Comparison of ENCODE assay signal across 19 cellular contexts in genomic region chr6:119327810-119328209, GRCh38. TPM values are rescaled to one million over a fixed set of nuclear protein-coding genes. Genes with fewer than 3 reads are reported as not detected.
DNase-seq lines count a peak whose midpoint lies in the region; ATAC-seq and TF ChIP-seq lines count a peak whose summit lies in the region.
"Had no signal": no experiment of that assay in that cellular context is flagged by ENCODE, and none has a peak within 500 bp of the region (broad histone marks: within the 10 kb centered on the region; RNA-seq: fewer than 3 reads in every experiment).

No MANE protein-coding gene starts in this region.

- H3K79me2 ChIP-seq in PC-3 (ENCODE audit: low read length), result no peaks in the 10 kb centered on the region

- H3K27me3 ChIP-seq in CD8-positive, alpha-beta memory T cell (ENCODE audit: insufficient read depth, low read length, poor library complexity, severe bottlenecking), result no peaks in the 10 kb centered on the region
- no peaks in the 10 kb centered on the region for H3K27me3 ChIP-seq in PC-3 (ENCODE audit: low read length)

- H3K4me1 Mint-ChIP-seq in CD8-positive, alpha-beta memory T cell, result peaks cover 45 to 71% (median 64%) of the 10 kb centered on the region in 3 donors
- H3K4me1 Mint-ChIP-seq in activated T-helper 1 cell treated with anti-CD3 and anti-CD28 coated beads, Interleukin-12 subunit alpha, Interleukin-12 subunit beta, Interleukin-2, Interleukin-4 antibody, amounts not matched to agents 30 ng/mL and 10 ng/mL and 1 ng/mL, durations not matched to agents 14 hours and 24 hours and 36 hours (ENCODE audit: low read depth), result peaks cover 55% of the 10 kb centered on the region
- H3K4me1 Mint-ChIP-seq in mesothelial cell of epicardium, result peaks cover 15% of the 10 kb centered on the region
- peaks cover 15% of the 10 kb centered on the region for H3K4me1 Mint-ChIP-seq in activated naive CD4-positive, alpha-beta T cell treated with anti-CD3 and anti-CD28 coated beads, Interleukin-2, amount 10 ng/mL, durations not matched to agents 7 days and 5 days
- peaks cover 22 to 41% of the 10 kb centered on the region in 2 donors for H3K4me1 Mint-ChIP-seq in stimulated activated naive B cell treated with anti-CD40 and anti-IgM and Interleukin-4, amounts not matched to agents 10 μg/mL and 1 μg/mL and 100 μg/mL, for 72 hours

- ATAC-seq in HG03354 (IDR thresholded peaks at IDR 0.05; ENCODE audit: poor library complexity, severe bottlenecking, unreplicated experiment) (peak; percentile 19), PC-3 (no peak)
- ATAC-seq in stimulated activated naive B cell treated with anti-CD40 and anti-IgM and Interleukin-4, amounts not matched to agents 10 μg/mL and 1 μg/mL and 100 μg/mL, for 72 hours (replicated peaks), result no peak

- H3K9ac ChIP-seq in PC-3 (ENCODE audit: low read length), result no peak overlapping the region
- H3K9ac ChIP-seq: GM23248 had no signal

- H3K27ac ChIP-seq in CD8-positive, alpha-beta memory T cell (ENCODE audit: low read depth, low read length), result no peak overlapping the region
- no peak overlapping the region for H3K27ac ChIP-seq in PC-3 (ENCODE audit: low read length)
- H3K27ac ChIP-seq: GM23248 had no signal

- no peak overlapping the region for H2AFZ ChIP-seq in PC-3 (ENCODE audit: low read length)
- H2AFZ ChIP-seq: GM23248 had no signal

- POLR2A ChIA-PET in CD8-positive, alpha-beta memory T cell (lab: Charles Lee), result interaction anchor here (0.7 kb wide), 1 partner anchor 20 kb away, joined by 6 read pairs; no protein-coding TSS in a partner anchor
- POLR2A ChIA-PET in PC-3 (lab: Charles Lee; ENCODE audit: unreplicated experiment), result no interaction called here

- H3K27ac Mint-ChIP-seq in CD8-positive, alpha-beta memory T cell, result peak overlapping the region in 5 of 8 donors; percentile 19 to 52 (median 29)
- peak overlapping the region; percentile 37 for H3K27ac Mint-ChIP-seq in activated T-helper 1 cell treated with anti-CD3 and anti-CD28 coated beads, Interleukin-12 subunit alpha, Interleukin-12 subunit beta, Interleukin-2, Interleukin-4 antibody, amounts not matched to agents 30 ng/mL and 10 ng/mL and 1 ng/mL, durations not matched to agents 14 hours and 24 hours and 36 hours
- peak overlapping the region; percentile 44 for H3K27ac Mint-ChIP-seq in mesothelial cell of epicardium
- H3K27ac Mint-ChIP-seq in activated naive CD4-positive, alpha-beta T cell treated with anti-CD3 and anti-CD28 coated beads, Interleukin-2, amount 10 ng/mL, durations not matched to agents 7 days and 5 days, result no peak overlapping the region
- H3K27ac Mint-ChIP-seq in stimulated activated naive B cell treated with anti-CD40 and anti-IgM and Interleukin-4, amounts not matched to agents 10 μg/mL and 1 μg/mL and 100 μg/mL, for 72 hours, result no peak overlapping the region
- H3K27ac Mint-ChIP-seq: B cell had no signal

- no peaks in the 10 kb centered on the region for H3K9me2 ChIP-seq in PC-3 (replicated peaks; ENCODE audit: low read length)

- H3K9me3 ChIP-seq in CD8-positive, alpha-beta memory T cell (ENCODE audit: low read length), result no peaks in the 10 kb centered on the region
- no peaks in the 10 kb centered on the region for H3K9me3 ChIP-seq in PC-3 (ENCODE audit: low read length)

- H3K36me3 ChIP-seq in CD8-positive, alpha-beta memory T cell (ENCODE audit: insufficient read depth, low read length), result peaks cover 5% of the 10 kb centered on the region
- H3K36me3 ChIP-seq in PC-3 (ENCODE audit: low read depth, low read length), result no peaks in the 10 kb centered on the region

- no peak overlapping the region for H3K4me2 ChIP-seq in PC-3 (ENCODE audit: low read length)

- no peaks in the 10 kb centered on the region for H3K27me3 Mint-ChIP-seq in CD8-positive, alpha-beta memory T cell
- no peaks in the 10 kb centered on the region for H3K27me3 Mint-ChIP-seq in activated T-helper 1 cell treated with anti-CD3 and anti-CD28 coated beads, Interleukin-12 subunit alpha, Interleukin-12 subunit beta, Interleukin-2, Interleukin-4 antibody, amounts not matched to agents 30 ng/mL and 10 ng/mL and 1 ng/mL, durations not matched to agents 14 hours and 24 hours and 36 hours (ENCODE audit: insufficient read depth)
- no peaks in the 10 kb centered on the region for H3K27me3 Mint-ChIP-seq in mesothelial cell of epicardium (ENCODE audit: low read depth)
- H3K27me3 Mint-ChIP-seq in activated naive CD4-positive, alpha-beta T cell treated with anti-CD3 and anti-CD28 coated beads, Interleukin-2, amount 10 ng/mL, durations not matched to agents 7 days and 5 days, result no peaks in the 10 kb centered on the region
- H3K27me3 Mint-ChIP-seq in stimulated activated naive B cell treated with anti-CD40 and anti-IgM and Interleukin-4, amounts not matched to agents 10 μg/mL and 1 μg/mL and 100 μg/mL, for 72 hours, result no peaks in the 10 kb centered on the region
- H3K27me3 Mint-ChIP-seq: B cell; CD4-positive, alpha-beta memory T cell had no signal

- no TSS peak for BruUV-seq in PC-3 (replicated peaks; lab: Mats Ljungman, UMichigan)

- H3K36me3 Mint-ChIP-seq in CD8-positive, alpha-beta memory T cell, result peaks cover 0 to 8% (median 0%) of the 10 kb centered on the region in 3 donors
- H3K36me3 Mint-ChIP-seq in activated T-helper 1 cell treated with anti-CD3 and anti-CD28 coated beads, Interleukin-12 subunit alpha, Interleukin-12 subunit beta, Interleukin-2, Interleukin-4 antibody, amounts not matched to agents 30 ng/mL and 10 ng/mL and 1 ng/mL, durations not matched to agents 14 hours and 24 hours and 36 hours (ENCODE audit: low read depth), result peaks cover 33% of the 10 kb centered on the region
- H3K36me3 Mint-ChIP-seq in mesothelial cell of epicardium, result peaks cover 19% of the 10 kb centered on the region
- peaks cover 6% of the 10 kb centered on the region for H3K36me3 Mint-ChIP-seq in activated naive CD4-positive, alpha-beta T cell treated with anti-CD3 and anti-CD28 coated beads, Interleukin-2, amount 10 ng/mL, durations not matched to agents 7 days and 5 days
- H3K36me3 Mint-ChIP-seq in stimulated activated naive B cell treated with anti-CD40 and anti-IgM and Interleukin-4, amounts not matched to agents 10 μg/mL and 1 μg/mL and 100 μg/mL, for 72 hours, result peaks cover 47 to 51% of the 10 kb centered on the region in 2 donors

- no peak overlapping the region for H3K4me3 ChIP-seq in CD8-positive, alpha-beta memory T cell (ENCODE audit: low read length)
- no peak overlapping the region for H3K4me3 ChIP-seq in PC-3 (ENCODE audit: low read length)
- H3K4me3 ChIP-seq: GM23248 had no signal

- no peaks in the 10 kb centered on the region for H3F3A ChIP-seq in PC-3 (ENCODE audit: low read length, unreplicated experiment)

- TF ChIP-seq CTCF in mesothelial cell of epicardium (IDR thresholded peaks at IDR 0.05; ENCODE audit: unreplicated experiment) (no peak), PC-3 (conservative IDR thresholded peaks at IDR 0.05; ENCODE audit: low read depth, low read length) (no peak)

- peaks cover 21% of the 10 kb centered on the region for H3K4me1 ChIP-seq in CD8-positive, alpha-beta memory T cell (ENCODE audit: insufficient read depth, low read length)
- peaks cover 7% of the 10 kb centered on the region for H3K4me1 ChIP-seq in PC-3 (ENCODE audit: insufficient read depth, low read length)

- CTCF ChIA-PET in CD8-positive, alpha-beta memory T cell (lab: Charles Lee), result no interaction called here
- CTCF ChIA-PET in activated naive CD4-positive, alpha-beta T cell treated with anti-CD3 and anti-CD28 coated beads, Interleukin-2, amount 10 ng/mL, durations not matched to agents 7 days and 5 days (lab: Charles Lee), result interaction anchor here (1.2 kb wide), 1 partner anchor 22 kb away, joined by 3 read pairs; no protein-coding TSS in a partner anchor
- CTCF ChIA-PET in PC-3 (lab: Charles Lee), result no interaction called here

- no peaks in the 10 kb centered on the region for H3K9me3 Mint-ChIP-seq in CD8-positive, alpha-beta memory T cell
- no peaks in the 10 kb centered on the region for H3K9me3 Mint-ChIP-seq in activated T-helper 1 cell treated with anti-CD3 and anti-CD28 coated beads, Interleukin-12 subunit alpha, Interleukin-12 subunit beta, Interleukin-2, Interleukin-4 antibody, amounts not matched to agents 30 ng/mL and 10 ng/mL and 1 ng/mL, durations not matched to agents 14 hours and 24 hours and 36 hours
- peaks cover 4% of the 10 kb centered on the region for H3K9me3 Mint-ChIP-seq in mesothelial cell of epicardium
- no peaks in the 10 kb centered on the region for H3K9me3 Mint-ChIP-seq in activated naive CD4-positive, alpha-beta T cell treated with anti-CD3 and anti-CD28 coated beads, Interleukin-2, amount 10 ng/mL, durations not matched to agents 7 days and 5 days
- no peaks in the 10 kb centered on the region for H3K9me3 Mint-ChIP-seq in stimulated activated naive B cell treated with anti-CD40 and anti-IgM and Interleukin-4, amounts not matched to agents 10 μg/mL and 1 μg/mL and 100 μg/mL, for 72 hours
- H3K9me3 Mint-ChIP-seq: CD4-positive, alpha-beta memory T cell had no signal

- intact Hi-C loops in activated T-helper 1 cell treated with anti-CD3 and anti-CD28 coated beads, Interleukin-12 subunit alpha, Interleukin-12 subunit beta, Interleukin-2, Interleukin-4 antibody, amounts not matched to agents 30 ng/mL and 10 ng/mL and 1 ng/mL, durations not matched to agents 14 hours and 24 hours and 36 hours (cut with micrococcal nuclease), result no loop called here
- intact Hi-C loops in PC-3 (cut with micrococcal nuclease), result no loop called here

- no peak for DNase-seq in CD8-positive, alpha-beta memory T cell
- DNase-seq in activated T-helper 1 cell treated with anti-CD3 and anti-CD28 coated beads, Interleukin-12 subunit alpha, Interleukin-12 subunit beta, Interleukin-2, Interleukin-4 antibody, amounts not matched to agents 30 ng/mL and 10 ng/mL and 1 ng/mL, durations not matched to agents 14 hours and 24 hours and 36 hours (ENCODE audit: low spot score), result no peak
- DNase-seq in mesothelial cell of epicardium (ENCODE audit: low spot score in 2 of 2, unreplicated experiment in 2 of 2), result no peak
- no peak for DNase-seq in activated naive CD4-positive, alpha-beta T cell treated with anti-CD3 and anti-CD28 coated beads, Interleukin-2, amount 10 ng/mL, durations not matched to agents 7 days and 5 days
- DNase-seq in stimulated activated naive B cell treated with anti-CD40 and anti-IgM and Interleukin-4, amounts not matched to agents 10 μg/mL and 1 μg/mL and 100 μg/mL, for 72 hours, result no peak
- no peak for DNase-seq in PC-3
- DNase-seq: C1 segment of cervical spinal cord; CD4-positive, alpha-beta memory T cell; COR-L47; DMS153; DMS79 treated with DMSO at 0.1 percent for 48 hours; EL; GDM1; GM23248; H7; IMR-90; KBM-7 had no signal

- H3K4me3 Mint-ChIP-seq in CD8-positive, alpha-beta memory T cell, result peak overlapping the region in 2 of 7 donors; percentile 10 to 49
- no peak overlapping the region for H3K4me3 Mint-ChIP-seq in activated T-helper 1 cell treated with anti-CD3 and anti-CD28 coated beads, Interleukin-12 subunit alpha, Interleukin-12 subunit beta, Interleukin-2, Interleukin-4 antibody, amounts not matched to agents 30 ng/mL and 10 ng/mL and 1 ng/mL, durations not matched to agents 14 hours and 24 hours and 36 hours
- no peak overlapping the region for H3K4me3 Mint-ChIP-seq in mesothelial cell of epicardium
- no peak overlapping the region for H3K4me3 Mint-ChIP-seq in activated naive CD4-positive, alpha-beta T cell treated with anti-CD3 and anti-CD28 coated beads, Interleukin-2, amount 10 ng/mL, durations not matched to agents 7 days and 5 days
- no peak overlapping the region for H3K4me3 Mint-ChIP-seq in stimulated activated naive B cell treated with anti-CD40 and anti-IgM and Interleukin-4, amounts not matched to agents 10 μg/mL and 1 μg/mL and 100 μg/mL, for 72 hours
- H3K4me3 Mint-ChIP-seq: B cell had no signal

- H4K20me1 ChIP-seq in PC-3 (ENCODE audit: low read length), result no peaks in the 10 kb centered on the region

RNA-seq across cellular contexts. Expression of gene MAN1A1, which starts 21.8 kb away (rescaled TPM):
- 10 to 100 TPM; 36.9 to 38.4 TPM for total RNA-seq in CD8-positive, alpha-beta memory T cell
- 23.8 TPM for polyA plus RNA-seq in CD8-positive, alpha-beta memory T cell
- 50.1 and 52.4 TPM in 2 replicates for total RNA-seq in activated T-helper 1 cell treated with anti-CD3 and anti-CD28 coated beads, Interleukin-12 subunit alpha, Interleukin-12 subunit beta, Interleukin-2, Interleukin-4 antibody, amounts not matched to agents 30 ng/mL and 10 ng/mL and 1 ng/mL, durations not matched to agents 14 hours and 24 hours and 36 hours
- total RNA-seq in mesothelial cell of epicardium, result 46.5 to 51.2 TPM (median 51.1 TPM) in 3 replicates
- 19.0 and 24.6 TPM in 2 replicates for total RNA-seq in PC-3 (2014; rRNA removed)

Comparison
In these comparisons a context has a peak if more than half of its experiments do, and no peak if none do; other contexts are left out.
1. H3K27ac Mint-ChIP-seq: peak in CD8-positive, alpha-beta memory T cell (5 of 8), activated T-helper 1 cell treated with anti-CD3 and anti-CD28 coated beads, Interleukin-12 subunit alpha, Interleukin-12 subunit beta, Interleukin-2, Interleukin-4 antibody, amounts not matched to agents 30 ng/mL and 10 ng/mL and 1 ng/mL, durations not matched to agents 14 hours and 24 hours and 36 hours (single experiment) and mesothelial cell of epicardium (single experiment); none in activated naive CD4-positive, alpha-beta T cell treated with anti-CD3 and anti-CD28 coated beads, Interleukin-2, amount 10 ng/mL, durations not matched to agents 7 days and 5 days (single experiment) and stimulated activated naive B cell treated with anti-CD40 and anti-IgM and Interleukin-4, amounts not matched to agents 10 μg/mL and 1 μg/mL and 100 μg/mL, for 72 hours (single experiment).